8 cellular contexts compared by ENCODE assay signal in genomic region chr1:9561429-9561828, GRCh38. TPM values are rescaled to one million over a fixed set of nuclear protein-coding genes. Genes with fewer than 3 reads are reported as not detected.
DNase-seq lines count a peak whose midpoint lies in the region; ATAC-seq and TF ChIP-seq lines count a peak whose summit lies in the region.

No MANE protein-coding gene starts in this region.

- H3K4me2 ChIP-seq in GM23248 (ENCODE audit: unreplicated experiment) = no peak overlapping the region

- H2AFZ ChIP-seq in GM23248 = no peak overlapping the region

- DNase-seq in GM23248 (peak; percentile 99), NCI-H345 (lab: John Stamatoyannopoulos, UW) (peak; percentile 39), lower lobe of right lung (no peak), 8988T (no peak), OCI-M2 (lab: John Stamatoyannopoulos, UW; ENCODE audit: unreplicated experiment) (no peak)
- peak; percentile 18 for DNase-seq in central memory CD4-positive, alpha-beta T cell

- H3K27me3 ChIP-seq in GM23248 (replicated peaks; ENCODE audit: insufficient read depth) = no peaks in the 10 kb centered on the region
- H3K27me3 ChIP-seq in lower lobe of right lung (ENCODE audit: low read depth) = no peaks in the 10 kb centered on the region

- H3K4me3 ChIP-seq in GM23248 = no peak overlapping the region
- H3K4me3 ChIP-seq in lower lobe of right lung = no peak overlapping the region

- 0 out of 2 replicates have a peak, but pooled peaks cover 8% of the 10 kb centered on the region for H3K79me2 ChIP-seq in GM23248 (ENCODE audit: insufficient read depth)

- H3F3A ChIP-seq in GM23248 (ENCODE audit: insufficient read depth) = no peaks in the 10 kb centered on the region

- H3K9ac ChIP-seq in GM23248 = peak overlapping the region; percentile 58

- peak; percentile 93 to 96 for ATAC-seq in lower lobe of right lung
- no peak for ATAC-seq in GM21390 (IDR thresholded peaks at IDR 0.05; ENCODE audit: unreplicated experiment)
- no peak for ATAC-seq in HG03442 (IDR thresholded peaks at IDR 0.05; ENCODE audit: unreplicated experiment)

- TF ChIP-seq CTCF in lower lobe of right lung (IDR thresholded peaks at IDR 0.05) = no peak

- in situ Hi-C loops in GM23248 (cut with MboI) = no loop called here

- H3K4me1 ChIP-seq in GM23248 (ENCODE audit: insufficient read depth) (peaks cover 8% of the 10 kb centered on the region; the same call in 1 of the 2 replicates), lower lobe of right lung (peaks cover 31% of the 10 kb centered on the region)

- no peaks in the 10 kb centered on the region for H3K9me3 ChIP-seq in GM23248 (ENCODE audit: low read depth)
- H3K9me3 ChIP-seq in lower lobe of right lung = no peaks in the 10 kb centered on the region

- H4K20me1 ChIP-seq in GM23248 (ENCODE audit: insufficient read depth) = no peaks in the 10 kb centered on the region

- peak overlapping the region; percentile 72 for H3K27ac ChIP-seq in GM23248
- H3K27ac ChIP-seq in lower lobe of right lung = peak overlapping the region; percentile 37

- intact Hi-C loops in lower lobe of right lung (cut with DNase I) = no loop called here

- no peaks in the 10 kb centered on the region for H3K9me2 ChIP-seq in GM23248 (ENCODE audit: insufficient read depth)

- 12 to 24% methylated on average over 3 of the region's 3 CpGs for WGBS in GM23248 (ENCODE audit: low coverage in 1 of 2, low lambda C conversion rate in 2 of 2, missing lambda C conversion rate in 2 of 2), 2 experiments

- H3K36me3 ChIP-seq in GM23248 (ENCODE audit: low read depth) = no peaks in the 10 kb centered on the region
- peaks cover 25% of the 10 kb centered on the region for H3K36me3 ChIP-seq in lower lobe of right lung

RNA-seq across cellular contexts. Expression of gene SLC25A33, which starts 22.2 kb away (rescaled TPM):
- total RNA-seq in GM23248 (2014; rRNA removed; shearing (Covaris generic)) = 4.2 and 4.6 TPM in 2 replicates
- 5.8 and 6.4 TPM in 2 replicates for polyA plus RNA-seq in GM23248 (2016; fragmentation: Nextera tagmentation; extraction: Ambion mirVana)
- 3.9 TPM for total RNA-seq in lower lobe of right lung

RNA-seq across cellular contexts. Expression of gene TMEM201, which starts 27.3 kb away (rescaled TPM):
- 4.7 and 5.7 TPM in 2 replicates for total RNA-seq in GM23248 (2014; rRNA removed; shearing (Covaris generic))
- polyA plus RNA-seq in GM23248 (2016; fragmentation: Nextera tagmentation; extraction: Ambion mirVana) = 6.7 and 7.2 TPM in 2 replicates
- 8.2 TPM for total RNA-seq in lower lobe of right lung

Comparison
In these comparisons a context has a peak if more than half of its experiments do, and no peak if none do; other contexts are left out.
1. DNase-seq: peak in GM23248 (single experiment), NCI-H345 (single experiment) and central memory CD4-positive, alpha-beta T cell (single experiment); none in lower lobe of right lung (single experiment), 8988T (single experiment) and OCI-M2 (single experiment).
2. ATAC-seq: peak in lower lobe of right lung (2 of 2); none in GM21390 (single experiment) and HG03442 (single experiment).